In genomic region chr12:53969588-53970259, GRCh38 we compare ENCODE assay signal across 1 cellular context.
TF ChIP-seq lines count a peak whose summit lies in the region.

No MANE protein-coding gene starts in this region.

TF ChIP-seq in endothelial cell of umbilical vein, 7 proteins besides CTCF, POLR2A, EP300 and RAD21:
- TF ChIP-seq EZH2 (IDR thresholded peaks at IDR 0.05; ENCODE audit: borderline replicate concordance, low read depth, low read length, severe bottlenecking) = peak; percentile 1
- no peak for TF ChIP-seq MAX (IDR thresholded peaks at IDR 0.05; ENCODE audit: insufficient read depth, insufficient read length)
